ENCODE assay signal across 8 cellular contexts in the genomic region with DNA sequence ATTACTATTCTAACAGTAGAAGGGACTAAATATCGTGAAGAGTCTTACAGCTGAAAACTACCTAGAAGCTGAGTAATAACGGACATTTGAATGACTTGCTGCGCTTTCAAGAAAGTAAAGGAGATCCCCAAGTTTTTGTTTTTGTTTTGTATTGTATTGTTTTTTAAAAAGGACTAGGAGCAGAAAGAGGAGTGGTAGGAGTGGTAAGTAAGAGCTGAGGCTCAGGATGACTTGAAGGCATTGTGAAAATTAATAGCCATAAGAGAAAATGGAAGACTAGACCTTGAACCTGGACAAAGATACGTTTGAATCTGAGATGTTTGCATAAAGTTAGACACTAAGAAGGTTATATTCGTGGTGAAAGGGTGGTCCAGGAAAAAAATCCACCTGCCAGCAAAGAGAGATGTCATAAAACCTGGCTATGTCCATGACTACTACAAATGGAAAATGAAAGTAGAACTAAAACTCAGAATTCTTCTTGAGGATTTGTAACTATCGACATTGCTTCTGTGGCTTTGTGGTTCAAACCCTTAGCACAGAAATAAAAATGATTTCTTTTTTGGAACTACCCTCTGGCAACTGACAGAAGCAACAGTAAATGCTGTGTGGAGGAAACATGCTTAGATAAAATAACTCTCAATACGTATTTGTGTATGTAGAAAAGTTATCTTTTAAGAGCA.
DNase-seq lines count a peak whose midpoint lies in the region; ATAC-seq and TF ChIP-seq lines count a peak whose summit lies in the region.

No MANE protein-coding gene starts in this region.

- TF ChIP-seq POLR2A in tibial nerve (IDR thresholded peaks at IDR 0.05): no peak
- no peak for TF ChIP-seq POLR2A in erythroblast (IDR thresholded peaks at IDR 0.05; ENCODE audit: low read length)

- H3K4me3 ChIP-seq in left ventricle myocardium inferior: peak overlapping the region; percentile 25
- H3K4me3 ChIP-seq in tibial nerve: peak overlapping the region in 3 of 4 donors; percentile 5 to 32 (median 22)

- intact Hi-C loops in left ventricle myocardium inferior (cut with micrococcal nuclease) (no loop called here), cardiac septum (cut with DNase I) (no loop called here)

- DNase-seq in left ventricle myocardium inferior (no peak), cardiac septum (ENCODE audit: low spot score) (no peak), astrocyte of the hippocampus (ENCODE audit: low read depth, low spot score) (peak; percentile 5), tibial nerve (ENCODE audit: low spot score in 2 of 2) (no peak), UCSD-AML1 (lab: John Stamatoyannopoulos, UW; ENCODE audit: unreplicated experiment) (no peak), RKO (ENCODE audit: low spot score) (no peak), erythroblast (lab: John Stamatoyannopoulos, UW) (no peak)

- ATAC-seq in HG03196 (IDR thresholded peaks at IDR 0.05; ENCODE audit: unreplicated experiment): peak; percentile 64

- H3K27ac ChIP-seq in left ventricle myocardium inferior (replicated peaks) (no peak overlapping the region), tibial nerve (no peak overlapping the region)

- WGBS in tibial nerve, 2 donors: 69 to 72% methylated on average over 7 of the region's 7 CpGs

- H3K4me1 ChIP-seq in left ventricle myocardium inferior: no peaks in the 10 kb centered on the region
- no peaks in the 10 kb centered on the region for H3K4me1 ChIP-seq in tibial nerve

- TF ChIP-seq EP300 in tibial nerve (IDR thresholded peaks at IDR 0.05): no peak

- H3K36me3 ChIP-seq in left ventricle myocardium inferior (no peaks in the 10 kb centered on the region), tibial nerve (no peaks in the 10 kb centered on the region)

- no peak for TF ChIP-seq CTCF in left ventricle myocardium inferior (IDR thresholded peaks at IDR 0.05; ENCODE audit: borderline replicate concordance)
- no peak for TF ChIP-seq CTCF in tibial nerve (IDR thresholded peaks at IDR 0.05)

- H3K27me3 ChIP-seq in left ventricle myocardium inferior (ENCODE audit: low read depth) (no peaks in the 10 kb centered on the region), tibial nerve (no peaks in the 10 kb centered on the region)

- H3K9me3 ChIP-seq in left ventricle myocardium inferior (replicated peaks) (no peaks in the 10 kb centered on the region), tibial nerve (no peaks in the 10 kb centered on the region)
